37 cellular contexts compared by ENCODE assay signal in the genomic region with DNA sequence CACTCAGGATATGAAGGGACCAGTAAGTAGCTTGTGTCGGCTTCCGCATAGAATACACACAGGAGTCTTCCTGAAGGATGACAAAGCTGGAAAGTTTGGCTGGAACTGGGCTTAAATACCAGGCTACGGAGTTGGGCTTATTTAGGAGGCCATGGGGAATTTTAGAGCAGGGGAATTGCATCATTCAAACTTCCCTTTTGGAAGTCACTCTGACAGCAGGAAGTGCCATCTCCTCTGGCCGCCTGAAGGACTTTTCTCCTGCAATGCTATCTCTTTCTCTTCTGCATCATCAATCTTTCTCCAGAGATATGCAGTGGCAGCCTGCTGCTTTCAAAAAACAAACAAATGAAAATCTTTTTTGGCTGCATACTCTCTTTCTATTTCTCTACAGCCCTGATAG.
"Had no signal": no experiment of that assay in that cellular context is flagged by ENCODE, and none has a peak within 500 bp of the region (broad histone marks: within the 10 kb centered on the region; RNA-seq: fewer than 3 reads in every experiment).

No MANE protein-coding gene starts in this region.

- H3K27ac ChIP-seq: ascending aorta, Peyer's patch, WERI-Rb-1 had no signal

- FAIRE-seq: bronchial epithelial cell had no signal

- H3K27me3 ChIP-seq: ascending aorta, MG63, Peyer's patch had no signal

- H3K4me1 ChIP-seq: ascending aorta, Peyer's patch had no signal

- DNase-seq: activated CD4-positive, alpha-beta memory T cell treated with anti-CD3 and anti-CD28 coated beads, Interleukin-2, amount 10 ng/mL, durations not matched to agents 7 days and 5 days; activated CD4-positive, alpha-beta T cell treated with anti-CD3 and anti-CD28 coated beads for 1 hour; activated CD4-positive, alpha-beta T cell treated with anti-CD3 and anti-CD28 coated beads for 48 hours; activated CD4-positive, CD25-positive, alpha-beta regulatory T cell; activated CD8-positive, alpha-beta memory T cell treated with anti-CD3 and anti-CD28 coated beads for 24 hours; activated CD8-positive, alpha-beta memory T cell treated with anti-CD3 and anti-CD28 coated beads, Interleukin-2, amount 10 ng/mL, durations not matched to agents 7 days and 5 days; activated gamma-delta T cell; activated naive CD4-positive, alpha-beta T cell treated with Interleukin-2 at 50 U/mL for 16 hours; activated naive CD8-positive, alpha-beta T cell treated with anti-CD3 and anti-CD28 coated beads, Interleukin-2, amount 10 ng/mL, durations not matched to agents 7 days and 5 days; activated T-cell treated with anti-CD3 and anti-CD28 coated beads, Interleukin-2, amount 50 U/mL, for 1 hour; activated T-cell treated with anti-CD3 and anti-CD28 coated beads, Interleukin-2, amount 50 U/mL, for 72 hours; amygdala; caudate nucleus; Kasumi-1; KG1; MG63; NCI-H1048; NCI-H1105 treated with DMSO at 0.1 percent for 48 hours; NCI-H1436; NCI-H1694; NCI-H1930; NCI-H2081 treated with DMSO at 0.1 percent for 48 hours; NCI-H226; NCI-H446 treated with DMSO at 0.1 percent for 48 hours; NCI-H524 treated with DMSO at 0.1 percent for 48 hours; PC-3; Peyer's patch; RPMI8226; SIG-M5; SW 1271; T-helper 1 cell; T-helper 2 cell; T-helper 9 cell; WERI-Rb-1 had no signal

- H3K4me3 ChIP-seq: ascending aorta, MG63, Peyer's patch had no signal

- H3K9me3 ChIP-seq: ascending aorta, MG63, Peyer's patch had no signal

- ATAC-seq: activated CD8-positive, alpha-beta memory T cell treated with anti-CD3 and anti-CD28 coated beads, Interleukin-2, amount 10 ng/mL, durations not matched to agents 7 days and 5 days; activated T-cell treated with anti-CD3 and anti-CD28 coated beads, Interleukin-2, amount 50 U/mL, for 72 hours; activated T-helper 17 cell treated with anti-CD3 and anti-CD28 coated beads, Interleukin-2, amount 50 U/mL, for 72 hours; PC-3 had no signal

- H3K36me3 ChIP-seq: ascending aorta, MG63, Peyer's patch, WERI-Rb-1 had no signal
